In the genomic region with DNA sequence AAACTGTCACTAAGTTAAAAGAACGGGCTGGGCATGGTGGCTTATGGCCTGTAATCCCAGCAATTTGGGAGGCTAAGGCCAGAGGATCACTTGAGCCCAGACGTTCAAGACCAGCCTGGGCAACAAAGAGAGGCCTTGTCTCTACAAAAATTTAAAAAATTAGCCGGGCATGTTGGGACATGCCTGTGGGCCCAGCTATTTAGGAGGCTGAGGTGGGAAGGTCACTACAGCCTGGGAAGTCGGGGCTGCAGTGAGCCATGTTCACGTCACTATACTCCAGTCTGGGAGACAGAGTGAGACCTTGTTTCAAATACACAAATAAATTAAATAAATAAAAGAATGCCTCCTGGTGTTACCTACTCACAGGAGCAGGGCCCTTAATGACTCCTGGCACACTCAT, we compare ENCODE assay signal across 1 cellular context.
TF ChIP-seq lines count a peak whose summit lies in the region.

No MANE protein-coding gene starts in this region.

TF ChIP-seq in HepG2, 621 proteins besides CTCF, POLR2A, EP300 and RAD21 (continued from another document):
- TF ChIP-seq, protein P1, sequence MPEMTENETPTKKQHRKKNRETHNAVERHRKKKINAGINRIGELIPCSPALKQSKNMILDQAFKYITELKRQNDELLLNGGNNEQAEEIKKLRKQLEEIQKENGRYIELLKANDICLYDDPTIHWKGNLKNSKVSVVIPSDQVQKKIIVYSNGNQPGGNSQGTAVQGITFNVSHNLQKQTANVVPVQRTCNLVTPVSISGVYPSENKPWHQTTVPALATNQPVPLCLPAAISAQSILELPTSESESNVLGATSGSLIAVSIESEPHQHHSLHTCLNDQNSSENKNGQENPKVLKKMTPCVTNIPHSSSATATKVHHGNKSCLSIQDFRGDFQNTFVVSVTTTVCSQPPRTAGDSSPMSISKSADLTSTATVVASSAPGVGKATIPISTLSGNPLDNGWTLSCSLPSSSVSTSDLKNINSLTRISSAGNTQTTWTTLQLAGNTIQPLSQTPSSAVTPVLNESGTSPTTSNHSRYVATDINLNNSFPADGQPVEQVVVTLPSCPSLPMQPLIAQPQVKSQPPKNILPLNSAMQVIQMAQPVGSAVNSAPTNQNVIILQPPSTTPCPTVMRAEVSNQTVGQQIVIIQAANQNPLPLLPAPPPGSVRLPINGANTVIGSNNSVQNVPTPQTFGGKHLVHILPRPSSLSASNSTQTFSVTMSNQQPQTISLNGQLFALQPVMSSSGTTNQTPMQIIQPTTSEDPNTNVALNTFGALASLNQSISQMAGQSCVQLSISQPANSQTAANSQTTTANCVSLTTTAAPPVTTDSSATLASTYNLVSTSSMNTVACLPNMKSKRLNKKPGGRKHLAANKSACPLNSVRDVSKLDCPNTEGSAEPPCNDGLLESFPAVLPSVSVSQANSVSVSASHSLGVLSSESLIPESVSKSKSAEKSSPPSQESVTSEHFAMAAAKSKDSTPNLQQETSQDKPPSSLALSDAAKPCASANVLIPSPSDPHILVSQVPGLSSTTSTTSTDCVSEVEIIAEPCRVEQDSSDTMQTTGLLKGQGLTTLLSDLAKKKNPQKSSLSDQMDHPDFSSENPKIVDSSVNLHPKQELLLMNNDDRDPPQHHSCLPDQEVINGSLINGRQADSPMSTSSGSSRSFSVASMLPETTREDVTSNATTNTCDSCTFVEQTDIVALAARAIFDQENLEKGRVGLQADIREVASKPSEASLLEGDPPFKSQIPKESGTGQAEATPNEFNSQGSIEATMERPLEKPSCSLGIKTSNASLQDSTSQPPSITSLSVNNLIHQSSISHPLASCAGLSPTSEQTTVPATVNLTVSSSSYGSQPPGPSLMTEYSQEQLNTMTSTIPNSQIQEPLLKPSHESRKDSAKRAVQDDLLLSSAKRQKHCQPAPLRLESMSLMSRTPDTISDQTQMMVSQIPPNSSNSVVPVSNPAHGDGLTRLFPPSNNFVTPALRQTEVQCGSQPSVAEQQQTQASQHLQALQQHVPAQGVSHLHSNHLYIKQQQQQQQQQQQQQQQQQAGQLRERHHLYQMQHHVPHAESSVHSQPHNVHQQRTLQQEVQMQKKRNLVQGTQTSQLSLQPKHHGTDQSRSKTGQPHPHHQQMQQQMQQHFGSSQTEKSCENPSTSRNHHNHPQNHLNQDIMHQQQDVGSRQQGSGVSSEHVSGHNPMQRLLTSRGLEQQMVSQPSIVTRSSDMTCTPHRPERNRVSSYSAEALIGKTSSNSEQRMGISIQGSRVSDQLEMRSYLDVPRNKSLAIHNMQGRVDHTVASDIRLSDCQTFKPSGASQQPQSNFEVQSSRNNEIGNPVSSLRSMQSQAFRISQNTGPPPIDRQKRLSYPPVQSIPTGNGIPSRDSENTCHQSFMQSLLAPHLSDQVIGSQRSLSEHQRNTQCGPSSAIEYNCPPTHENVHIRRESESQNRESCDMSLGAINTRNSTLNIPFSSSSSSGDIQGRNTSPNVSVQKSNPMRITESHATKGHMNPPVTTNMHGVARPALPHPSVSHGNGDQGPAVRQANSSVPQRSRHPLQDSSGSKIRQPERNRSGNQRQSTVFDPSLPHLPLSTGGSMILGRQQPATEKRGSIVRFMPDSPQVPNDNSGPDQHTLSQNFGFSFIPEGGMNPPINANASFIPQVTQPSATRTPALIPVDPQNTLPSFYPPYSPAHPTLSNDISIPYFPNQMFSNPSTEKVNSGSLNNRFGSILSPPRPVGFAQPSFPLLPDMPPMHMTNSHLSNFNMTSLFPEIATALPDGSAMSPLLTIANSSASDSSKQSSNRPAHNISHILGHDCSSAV (CRISPR knock-in tag; IDR thresholded peaks at IDR 0.05; ENCODE audit: borderline replicate concordance) = no peak
- TF ChIP-seq ZNF619 (CRISPR knock-in tag; IDR thresholded peaks at IDR 0.05) = no peak
- no peak for TF ChIP-seq MLLT10 (CRISPR knock-in tag; IDR thresholded peaks at IDR 0.05)
- TF ChIP-seq, protein P2, sequence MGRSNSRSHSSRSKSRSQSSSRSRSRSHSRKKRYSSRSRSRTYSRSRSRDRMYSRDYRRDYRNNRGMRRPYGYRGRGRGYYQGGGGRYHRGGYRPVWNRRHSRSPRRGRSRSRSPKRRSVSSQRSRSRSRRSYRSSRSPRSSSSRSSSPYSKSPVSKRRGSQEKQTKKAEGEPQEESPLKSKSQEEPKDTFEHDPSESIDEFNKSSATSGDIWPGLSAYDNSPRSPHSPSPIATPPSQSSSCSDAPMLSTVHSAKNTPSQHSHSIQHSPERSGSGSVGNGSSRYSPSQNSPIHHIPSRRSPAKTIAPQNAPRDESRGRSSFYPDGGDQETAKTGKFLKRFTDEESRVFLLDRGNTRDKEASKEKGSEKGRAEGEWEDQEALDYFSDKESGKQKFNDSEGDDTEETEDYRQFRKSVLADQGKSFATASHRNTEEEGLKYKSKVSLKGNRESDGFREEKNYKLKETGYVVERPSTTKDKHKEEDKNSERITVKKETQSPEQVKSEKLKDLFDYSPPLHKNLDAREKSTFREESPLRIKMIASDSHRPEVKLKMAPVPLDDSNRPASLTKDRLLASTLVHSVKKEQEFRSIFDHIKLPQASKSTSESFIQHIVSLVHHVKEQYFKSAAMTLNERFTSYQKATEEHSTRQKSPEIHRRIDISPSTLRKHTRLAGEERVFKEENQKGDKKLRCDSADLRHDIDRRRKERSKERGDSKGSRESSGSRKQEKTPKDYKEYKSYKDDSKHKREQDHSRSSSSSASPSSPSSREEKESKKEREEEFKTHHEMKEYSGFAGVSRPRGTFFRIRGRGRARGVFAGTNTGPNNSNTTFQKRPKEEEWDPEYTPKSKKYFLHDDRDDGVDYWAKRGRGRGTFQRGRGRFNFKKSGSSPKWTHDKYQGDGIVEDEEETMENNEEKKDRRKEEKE (IDR thresholded peaks at IDR 0.05) = no peak
- TF ChIP-seq ZMYM4 (CRISPR knock-in tag; IDR thresholded peaks at IDR 0.05) = peak; percentile 14; the same call in 1 of the 2 replicates
- TF ChIP-seq HNF4A (CRISPR knock-in tag; IDR thresholded peaks at IDR 0.05) = no peak
- TF ChIP-seq, protein P3, sequence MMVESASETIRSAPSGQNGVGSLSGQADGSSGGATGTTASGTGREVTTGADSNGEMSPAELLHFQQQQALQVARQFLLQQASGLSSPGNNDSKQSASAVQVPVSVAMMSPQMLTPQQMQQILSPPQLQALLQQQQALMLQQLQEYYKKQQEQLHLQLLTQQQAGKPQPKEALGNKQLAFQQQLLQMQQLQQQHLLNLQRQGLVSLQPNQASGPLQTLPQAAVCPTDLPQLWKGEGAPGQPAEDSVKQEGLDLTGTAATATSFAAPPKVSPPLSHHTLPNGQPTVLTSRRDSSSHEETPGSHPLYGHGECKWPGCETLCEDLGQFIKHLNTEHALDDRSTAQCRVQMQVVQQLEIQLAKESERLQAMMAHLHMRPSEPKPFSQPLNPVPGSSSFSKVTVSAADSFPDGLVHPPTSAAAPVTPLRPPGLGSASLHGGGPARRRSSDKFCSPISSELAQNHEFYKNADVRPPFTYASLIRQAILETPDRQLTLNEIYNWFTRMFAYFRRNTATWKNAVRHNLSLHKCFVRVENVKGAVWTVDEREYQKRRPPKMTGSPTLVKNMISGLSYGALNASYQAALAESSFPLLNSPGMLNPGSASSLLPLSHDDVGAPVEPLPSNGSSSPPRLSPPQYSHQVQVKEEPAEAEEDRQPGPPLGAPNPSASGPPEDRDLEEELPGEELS (CRISPR knock-in tag; IDR thresholded peaks at IDR 0.05) = no peak
- no peak for TF ChIP-seq HMGA1 (CRISPR knock-in tag; conservative IDR thresholded peaks at IDR 0.05)
- TF ChIP-seq ZNF331 (CRISPR knock-in tag; IDR thresholded peaks at IDR 0.05) = 0 out of 2 replicates have a peak, but pooled peaks have one; percentile 15
- no peak for TF ChIP-seq ZNF317 (CRISPR knock-in tag; IDR thresholded peaks at IDR 0.05)
